In the genomic region with DNA sequence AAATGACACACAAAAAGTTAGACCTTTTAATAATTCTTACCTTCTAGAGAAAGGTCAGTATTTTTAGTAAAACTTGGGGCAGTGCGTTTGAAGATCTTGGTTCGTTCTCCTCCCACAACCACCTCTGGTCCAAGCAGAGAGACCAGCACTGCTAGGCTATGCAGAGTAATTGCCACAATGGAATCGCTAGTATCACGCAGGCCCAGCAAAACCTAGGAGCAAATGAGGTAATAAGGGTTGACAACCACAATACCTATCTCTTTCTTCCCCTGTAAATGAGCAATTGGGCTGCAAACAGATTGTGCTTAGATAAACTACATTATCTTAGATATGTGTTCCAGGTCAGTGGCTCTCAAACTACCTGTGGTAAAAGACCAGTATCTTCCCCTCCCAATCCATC, we compare ENCODE assay signal across 1 cellular context.
TF ChIP-seq lines count a peak whose summit lies in the region.

No MANE protein-coding gene starts in this region.

TF ChIP-seq in IMR-90, 13 proteins besides CTCF, POLR2A, EP300 and RAD21:
- TF ChIP-seq SMC3 (IDR thresholded peaks at IDR 0.05; ENCODE audit: low read depth, low read length): no peak
- TF ChIP-seq CHD1 (IDR thresholded peaks at IDR 0.05; ENCODE audit: low read depth, low read length): no peak
- no peak for TF ChIP-seq CEBPB (IDR thresholded peaks at IDR 0.05; ENCODE audit: low read depth, low read length)
- TF ChIP-seq RFX5 (IDR thresholded peaks at IDR 0.05; ENCODE audit: low read depth, low read length): no peak
- TF ChIP-seq RCOR1 (IDR thresholded peaks at IDR 0.05; ENCODE audit: insufficient replicate concordance, low read length): no peak
- no peak for TF ChIP-seq NFE2L2 (IDR thresholded peaks at IDR 0.05; ENCODE audit: low read depth, low read length)
- TF ChIP-seq, protein P1, sequence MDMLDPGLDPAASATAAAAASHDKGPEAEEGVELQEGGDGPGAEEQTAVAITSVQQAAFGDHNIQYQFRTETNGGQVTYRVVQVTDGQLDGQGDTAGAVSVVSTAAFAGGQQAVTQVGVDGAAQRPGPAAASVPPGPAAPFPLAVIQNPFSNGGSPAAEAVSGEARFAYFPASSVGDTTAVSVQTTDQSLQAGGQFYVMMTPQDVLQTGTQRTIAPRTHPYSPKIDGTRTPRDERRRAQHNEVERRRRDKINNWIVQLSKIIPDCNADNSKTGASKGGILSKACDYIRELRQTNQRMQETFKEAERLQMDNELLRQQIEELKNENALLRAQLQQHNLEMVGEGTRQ (IDR thresholded peaks at IDR 0.05; ENCODE audit: low read depth, low read length): no peak
- no peak for TF ChIP-seq MAFK (IDR thresholded peaks at IDR 0.05; ENCODE audit: low read depth, low read length)
- no peak for TF ChIP-seq MAZ (IDR thresholded peaks at IDR 0.05; ENCODE audit: borderline replicate concordance, low read depth, low read length)
- no peak for TF ChIP-seq MXI1 (IDR thresholded peaks at IDR 0.05; ENCODE audit: borderline replicate concordance, low read depth, low read length)
- TF ChIP-seq ELK1 (IDR thresholded peaks at IDR 0.05; ENCODE audit: borderline replicate concordance, low read depth, low read length): no peak
- TF ChIP-seq BHLHE40 (IDR thresholded peaks at IDR 0.05; ENCODE audit: low read depth, low read length): no peak
- no peak for TF ChIP-seq FOS (IDR thresholded peaks at IDR 0.05; ENCODE audit: low read depth, low read length)
